17 cellular contexts compared by ENCODE assay signal in genomic region chr6:143868808-143869207, GRCh38. TPM values are rescaled to one million over a fixed set of nuclear protein-coding genes. Genes with fewer than 3 reads are reported as not detected.
DNase-seq lines count a peak whose midpoint lies in the region; ATAC-seq, FAIRE-seq and TF ChIP-seq lines count a peak whose summit lies in the region.
"Not testable (repeated sequence)": the region's sequence is repeated elsewhere in the genome, so short reads cannot be mapped to it uniquely, and the experiment has no call there.
"Had no signal": no experiment of that assay in that cellular context is flagged by ENCODE, and none has a peak within 500 bp of the region (broad histone marks: within the 10 kb centered on the region; RNA-seq: fewer than 3 reads in every experiment).

No MANE protein-coding gene starts in this region.

- H2AFZ ChIP-seq in K562 (ENCODE audit: low read depth, low read length); HepG2 (ENCODE audit: low read length): not testable (repeated sequence)

- not testable (repeated sequence) for TF ChIP-seq RAD21 in K562 (CRISPR knock-in tag; conservative IDR thresholded peaks at IDR 0.05 in 1 of 2, IDR thresholded peaks at IDR 0.05 in 1 of 2); HepG2 (CRISPR knock-in tag; IDR thresholded peaks at IDR 0.05)

- intact Hi-C loops in K562 (cut with micrococcal nuclease) = loop anchor here (10.0 kb wide), 1 partner anchor 146 kb away; no protein-coding TSS in a partner anchor
- intact Hi-C loops in HepG2 (cut with micrococcal nuclease; ENCODE audit: unreplicated experiment) = not testable (repeated sequence)

- not testable (repeated sequence) for H4K20me1 ChIP-seq in K562 (replicated peaks; ENCODE audit: control insufficient read depth, insufficient read depth, low read length); HepG2 (ENCODE audit: insufficient read depth, low read length)

- in situ Hi-C loops in K562 (cut with MboI); HepG2 (cut with HindIII; ENCODE audit: extremely low pct_ligation_motif_present, low pct_unique_long_range_greater_than_20kb): not testable (repeated sequence)

- not testable (repeated sequence) for H3K9me3 ChIP-seq in K562 (replicated peaks; ENCODE audit: control insufficient read depth, insufficient read depth, low read depth, low read length); HepG2 (ENCODE audit: low read length)

- DNase-seq in K562 (ENCODE audit: extremely low read depth in 1 of 4, low spot score in 3 of 4); HepG2 (ENCODE audit: low spot score): not testable (repeated sequence)
- peak; percentile 15 for DNase-seq in bronchial epithelial cell (ENCODE audit: low read depth)

- H3K9ac ChIP-seq in K562 (ENCODE audit: insufficient read depth in 1 of 2, low read depth in 2 of 2, low read length in 2 of 2); HepG2 (ENCODE audit: insufficient read depth, low read depth, low read length): not testable (repeated sequence)

- POLR2A ChIA-PET in K562 (lab: Yijun Ruan, JAX) = interaction anchor here (0.6 kb wide), 1 partner anchor 8 kb away, joined by 4 read pairs; no protein-coding TSS in a partner anchor
- POLR2A ChIA-PET in HepG2 (lab: Yijun Ruan, JAX) = not testable (repeated sequence)

- not testable (repeated sequence) for TF ChIP-seq EP300 in K562 (IDR thresholded peaks at IDR 0.05; ENCODE audit: low read length); HepG2 (IDR thresholded peaks at IDR 0.05; ENCODE audit: low read depth in 2 of 2, low read length in 2 of 2); HepG2 (CRISPR knock-in tag; IDR thresholded peaks at IDR 0.05; ENCODE audit: borderline replicate concordance)

- TF ChIP-seq POLR2A in K562 (conservative IDR thresholded peaks at IDR 0.05); HepG2 (IDR thresholded peaks at IDR 0.05; ENCODE audit: insufficient read depth in 1 of 2, low read depth in 2 of 2, low read length in 2 of 2): not testable (repeated sequence)

- H3K4me3 ChIP-seq in K562; bronchial epithelial cell (ENCODE audit: low read depth, low read length); HepG2 (replicated peaks in 1 of 3; ENCODE audit: insufficient read depth in 1 of 3, low read depth in 2 of 3, low read length in 3 of 3): not testable (repeated sequence)

- peaks cover 15% of the 10 kb centered on the region; the same call in 2 of the 3 replicates for H3K36me3 ChIP-seq in K562 (ENCODE audit: control insufficient read depth, insufficient read depth, low read length)
- H3K36me3 ChIP-seq in bronchial epithelial cell (ENCODE audit: control insufficient read depth, insufficient read depth, low read length); HepG2 (replicated peaks in 1 of 2; ENCODE audit: control insufficient read depth in 1 of 2, insufficient read depth in 2 of 2, low read length in 2 of 2): not testable (repeated sequence)

- not testable (repeated sequence) for H3K4me1 ChIP-seq in K562 (replicated peaks in 1 of 2; ENCODE audit: control insufficient read depth in 2 of 2, insufficient read depth in 2 of 2, low read length in 2 of 2); HepG2 (ENCODE audit: insufficient read depth, low read length)

- H3K9me1 ChIP-seq in K562 (ENCODE audit: control insufficient read depth, insufficient read depth, low read length) = not testable (repeated sequence)

- H3K79me2 ChIP-seq in K562 (ENCODE audit: control insufficient read depth, insufficient read depth, low read length); HepG2 (ENCODE audit: insufficient read depth, low read length): not testable (repeated sequence)

- not testable (repeated sequence) for FAIRE-seq in K562 (lab: Jason Lieb, UNC); bronchial epithelial cell (lab: Jason Lieb, UNC); HepG2 (lab: Jason Lieb, UNC)

- not testable (repeated sequence) for H3K4me2 ChIP-seq in K562 (ENCODE audit: insufficient read depth, low read length); HepG2 (ENCODE audit: low read depth, low read length)

- WGBS in K562 (ENCODE audit: insufficient coverage, low coverage, missing lambda C conversion rate) = 16% methylated on average over 3 of the region's 3 CpGs
- 33% methylated on average over 3 of the region's 3 CpGs for WGBS in HepG2 (ENCODE audit: low lambda C conversion rate)

- CTCF ChIA-PET in K562 (lab: Yijun Ruan, JAX; ENCODE audit: low intra/inter-chr PET ratio); HepG2 (lab: Yijun Ruan, JAX; ENCODE audit: low intra/inter-chr PET ratio, low total read pairs): not testable (repeated sequence)

- H3K27me3 ChIP-seq in K562 (ENCODE audit: control insufficient read depth in 2 of 2, insufficient read depth in 2 of 2, low read length in 2 of 2); bronchial epithelial cell (ENCODE audit: control insufficient read depth, insufficient read depth, low read length); HepG2 (ENCODE audit: control insufficient read depth in 1 of 2, insufficient read depth in 2 of 2, low read length in 2 of 2): not testable (repeated sequence)

- not testable (repeated sequence) for H3K27ac ChIP-seq in K562 (ENCODE audit: extremely low read depth, low read depth, low read length); HepG2 (ENCODE audit: extremely low read length, insufficient read depth, low read length)

- BruUV-seq in K562 (replicated peaks; lab: Mats Ljungman, UMichigan); HepG2 (replicated peaks; lab: Mats Ljungman, UMichigan): not testable (repeated sequence)

- ATAC-seq in K562, HepG2: not testable (repeated sequence)

- not testable (repeated sequence) for TF ChIP-seq CTCF in K562 (IDR thresholded peaks at IDR 0.05 in 2 of 3, conservative IDR thresholded peaks at IDR 0.05 in 1 of 3; ENCODE audit: insufficient read depth in 2 of 3, low read depth in 1 of 3, low read length in 3 of 3); bronchial epithelial cell (IDR thresholded peaks at IDR 0.05; ENCODE audit: insufficient read depth, low read length, severe bottlenecking); HepG2 (CRISPR knock-in tag; IDR thresholded peaks at IDR 0.05)

RNA-seq across cellular contexts. Expression of gene ZC2HC1B, which starts 4.5 kb away (rescaled TPM):
- total RNA-seq in K562 (2011; cell fraction: chromatin; rRNA removed; ENCODE audit: low replicate concordance) = not detected in 2 replicates
- not detected in 2 replicates for total RNA-seq in K562 (2011; cell fraction: nucleolus; rRNA removed)
- not detected in 2 replicates for total RNA-seq in K562 (2011; cell fraction: nucleoplasm; rRNA removed)
- not detected in 2 replicates for total RNA-seq in K562 (2014; rRNA removed)
- not detected in 2 replicates for total RNA-seq in K562 (2014; rRNA removed; fragmentation: Illumina TruSeq; extraction: Trizol)
- not detected in 2 replicates for total RNA-seq in K562 (2015; rRNA removed; fragmentation: Illumina TruSeq; extraction: Trizol)
- total RNA-seq in K562 (2021) = not detected in 2 replicates
- polyA plus RNA-seq in K562 (2011; rRNA removed) = not detected in 2 replicates
- not detected in 2 replicates for polyA plus RNA-seq in K562 (2011; cell fraction: cytosol; rRNA removed)
- not detected in 2 replicates for polyA plus RNA-seq in K562 (2011; cell fraction: nucleus; rRNA removed)
- polyA plus RNA-seq in K562 (2012) = not detected in 2 replicates
- polyA plus RNA-seq in K562 (2014; fragmentation: Illumina TruSeq; extraction: Trizol) = not detected in 2 replicates
- polyA plus RNA-seq in K562 (2014; fragmentation: Nextera tagmentation; extraction: Ambion mirVana) = not detected
- not detected in 2 replicates for polyA plus RNA-seq in K562 (2014; rRNA removed)
- polyA minus RNA-seq in K562 (2011; rRNA and poly(A)+ RNA removed) = not detected in 2 replicates
- polyA minus RNA-seq in K562 (2011; cell fraction: cytosol; rRNA and poly(A)+ RNA removed) = not detected in 2 replicates
- not detected in 2 replicates for polyA minus RNA-seq in K562 (2011; cell fraction: nucleus; rRNA and poly(A)+ RNA removed)
- total RNA-seq in bronchial epithelial cell = not detected in 2 replicates
- not detected in 2 replicates for total RNA-seq in HepG2 (2016; rRNA removed; fragmentation: Illumina TruSeq; extraction: Trizol)
- not detected in 2 replicates for total RNA-seq in HepG2 (2016; cell fraction: cytosol; rRNA removed; fragmentation: Illumina TruSeq; extraction: Trizol; ENCODE audit: low read depth)
- not detected in 2 replicates for total RNA-seq in HepG2 (2016; cell fraction: insoluble cytoplasmic fraction; rRNA removed; fragmentation: Illumina TruSeq; extraction: Trizol)
- total RNA-seq in HepG2 (2016; cell fraction: membrane; rRNA removed; fragmentation: Illumina TruSeq; extraction: Trizol) = not detected in 2 replicates
- total RNA-seq in HepG2 (2016; cell fraction: nucleus; rRNA removed; fragmentation: Illumina TruSeq; extraction: Trizol) = not detected in 2 replicates
- polyA plus RNA-seq in HepG2 (2011; rRNA removed) = not detected in 2 replicates
- polyA plus RNA-seq in HepG2 (2011; cell fraction: cytosol; rRNA removed) = not detected in 2 replicates
- not detected in 2 replicates for polyA plus RNA-seq in HepG2 (2011; cell fraction: nucleus; rRNA removed)
- not detected in 2 replicates for polyA plus RNA-seq in HepG2 (2012)
- polyA plus RNA-seq in HepG2 (2016; cell fraction: cytosol; fragmentation: Illumina TruSeq; extraction: Trizol; ENCODE audit: low read depth) = not detected in 2 replicates
- polyA plus RNA-seq in HepG2 (2016; cell fraction: insoluble cytoplasmic fraction; fragmentation: Illumina TruSeq; extraction: Trizol; ENCODE audit: low read depth) = not detected in 2 replicates
- polyA plus RNA-seq in HepG2 (2016; cell fraction: membrane; fragmentation: Illumina TruSeq; extraction: Trizol; ENCODE audit: low read depth) = not detected in 2 replicates
- polyA plus RNA-seq in HepG2 (2016; cell fraction: nucleus; fragmentation: Illumina TruSeq; extraction: Trizol; ENCODE audit: insufficient read depth, low read depth) = not detected in 2 replicates
- polyA minus RNA-seq in HepG2 (2011; rRNA and poly(A)+ RNA removed; ENCODE audit: low replicate concordance) = not detected in 2 replicates
- polyA minus RNA-seq in HepG2 (2011; cell fraction: cytosol; rRNA and poly(A)+ RNA removed) = not detected in 2 replicates
- polyA minus RNA-seq in HepG2 (2011; cell fraction: nucleus; rRNA and poly(A)+ RNA removed) = not detected in 2 replicates
- total RNA-seq: A172; A673; Caco-2; Calu3; CD4-positive, alpha-beta memory T cell; CD4-positive, alpha-beta T cell; CD4-positive, CD25-positive, alpha-beta regulatory T cell; CD8-positive, alpha-beta memory T cell; CD8-positive, alpha-beta T cell; Daoy had no signal
- polyA plus RNA-seq: A549; AG04450; BJ; CD14-positive monocyte; CD4-positive, alpha-beta memory T cell; CD4-positive, CD25-positive, alpha-beta regulatory T cell; CD8-positive, alpha-beta memory T cell had no signal

RNA-seq across cellular contexts. Expression of gene LTV1, which starts 25.7 kb away (rescaled TPM):
- 15.2 and 38.3 TPM in 2 replicates for total RNA-seq in K562 (2011; cell fraction: chromatin; rRNA removed; ENCODE audit: low replicate concordance)
- 10.5 and 12.2 TPM in 2 replicates for total RNA-seq in K562 (2011; cell fraction: nucleolus; rRNA removed)
- 10.1 and 13.8 TPM in 2 replicates for total RNA-seq in K562 (2011; cell fraction: nucleoplasm; rRNA removed)
- 66.8 and 80.1 TPM in 2 replicates for total RNA-seq in K562 (2014; rRNA removed)
- total RNA-seq in K562 (2014; rRNA removed; fragmentation: Illumina TruSeq; extraction: Trizol) = 119 and 142 TPM in 2 replicates
- 140 and 148 TPM in 2 replicates for total RNA-seq in K562 (2015; rRNA removed; fragmentation: Illumina TruSeq; extraction: Trizol)
- total RNA-seq in K562 (2021) = 65.7 and 70.7 TPM in 2 replicates
- polyA plus RNA-seq in K562 (2011; rRNA removed) = 35.9 and 57.9 TPM in 2 replicates
- 6.3 and 12.5 TPM in 2 replicates for polyA plus RNA-seq in K562 (2011; cell fraction: cytosol; rRNA removed)
- polyA plus RNA-seq in K562 (2011; cell fraction: nucleus; rRNA removed) = 31.6 and 33.6 TPM in 2 replicates
- 38.2 and 83.0 TPM in 2 replicates for polyA plus RNA-seq in K562 (2012)
- 114 and 123 TPM in 2 replicates for polyA plus RNA-seq in K562 (2014; fragmentation: Illumina TruSeq; extraction: Trizol)
- 100 to 1,000 TPM in 1 of 2 experiments, 10 to 100 TPM in 1; 88.3 to 162 TPM for polyA plus RNA-seq in K562 (2014; fragmentation: Nextera tagmentation; extraction: Ambion mirVana)
- 123 and 141 TPM in 2 replicates for polyA plus RNA-seq in K562 (2014; rRNA removed)
- 46.1 and 49.2 TPM in 2 replicates for polyA minus RNA-seq in K562 (2011; rRNA and poly(A)+ RNA removed)
- 14.5 and 19.7 TPM in 2 replicates for polyA minus RNA-seq in K562 (2011; cell fraction: cytosol; rRNA and poly(A)+ RNA removed)
- 18.6 and 26.7 TPM in 2 replicates for polyA minus RNA-seq in K562 (2011; cell fraction: nucleus; rRNA and poly(A)+ RNA removed)
- total RNA-seq in bronchial epithelial cell = 15.8 and 17.5 TPM in 2 replicates
- total RNA-seq in HepG2 (2016; rRNA removed; fragmentation: Illumina TruSeq; extraction: Trizol) = 85.8 and 122 TPM in 2 replicates
- total RNA-seq in HepG2 (2016; cell fraction: cytosol; rRNA removed; fragmentation: Illumina TruSeq; extraction: Trizol; ENCODE audit: low read depth) = 15.6 and 17.4 TPM in 2 replicates
- total RNA-seq in HepG2 (2016; cell fraction: insoluble cytoplasmic fraction; rRNA removed; fragmentation: Illumina TruSeq; extraction: Trizol) = 84.4 and 118 TPM in 2 replicates
- 31.8 and 36.3 TPM in 2 replicates for total RNA-seq in HepG2 (2016; cell fraction: membrane; rRNA removed; fragmentation: Illumina TruSeq; extraction: Trizol)
- 69.7 and 73.2 TPM in 2 replicates for total RNA-seq in HepG2 (2016; cell fraction: nucleus; rRNA removed; fragmentation: Illumina TruSeq; extraction: Trizol)
- polyA plus RNA-seq in HepG2 (2011; rRNA removed) = 15.9 and 21.1 TPM in 2 replicates
- polyA plus RNA-seq in HepG2 (2011; cell fraction: cytosol; rRNA removed) = 6.1 and 9.5 TPM in 2 replicates
- 21.7 and 25.4 TPM in 2 replicates for polyA plus RNA-seq in HepG2 (2011; cell fraction: nucleus; rRNA removed)
- 32.5 and 45.9 TPM in 2 replicates for polyA plus RNA-seq in HepG2 (2012)
- 12.9 and 13.2 TPM in 2 replicates for polyA plus RNA-seq in HepG2 (2016; cell fraction: cytosol; fragmentation: Illumina TruSeq; extraction: Trizol; ENCODE audit: low read depth)
- polyA plus RNA-seq in HepG2 (2016; cell fraction: insoluble cytoplasmic fraction; fragmentation: Illumina TruSeq; extraction: Trizol; ENCODE audit: low read depth) = 129 and 141 TPM in 2 replicates
- 19.2 and 19.9 TPM in 2 replicates for polyA plus RNA-seq in HepG2 (2016; cell fraction: membrane; fragmentation: Illumina TruSeq; extraction: Trizol; ENCODE audit: low read depth)
- polyA plus RNA-seq in HepG2 (2016; cell fraction: nucleus; fragmentation: Illumina TruSeq; extraction: Trizol; ENCODE audit: insufficient read depth, low read depth) = 128 and 133 TPM in 2 replicates
- polyA minus RNA-seq in HepG2 (2011; rRNA and poly(A)+ RNA removed; ENCODE audit: low replicate concordance) = 2.3 and 2.5 TPM in 2 replicates
- 8.6 and 9.2 TPM in 2 replicates for polyA minus RNA-seq in HepG2 (2011; cell fraction: cytosol; rRNA and poly(A)+ RNA removed)
- polyA minus RNA-seq in HepG2 (2011; cell fraction: nucleus; rRNA and poly(A)+ RNA removed) = 37.7 and 42.4 TPM in 2 replicates
